Comparison of ENCODE assay signal across 1 cellular context in genomic region chr1:94142583-94142982, GRCh38.
TF ChIP-seq lines count a peak whose summit lies in the region.

No MANE protein-coding gene starts in this region.

TF ChIP-seq in H1, 55 proteins besides CTCF, POLR2A, EP300 and RAD21:
- TF ChIP-seq E2F6 (IDR thresholded peaks at IDR 0.05) (no peak), CTBP2 (IDR thresholded peaks at IDR 0.05; ENCODE audit: borderline replicate concordance, insufficient read depth, insufficient read length, low read length) (no peak), NANOG (IDR thresholded peaks at IDR 0.05; ENCODE audit: insufficient read depth, low read depth, low read length, poor library complexity, severe bottlenecking) (no peak), MAFK (IDR thresholded peaks at IDR 0.05; ENCODE audit: low read depth, low read length) (no peak), EGR1 (IDR thresholded peaks at IDR 0.05; ENCODE audit: borderline replicate concordance, low read depth, low read length) (no peak), CHD1 (IDR thresholded peaks at IDR 0.05; ENCODE audit: low read depth, low read length) (no peak), TEAD4 (IDR thresholded peaks at IDR 0.05; ENCODE audit: low read depth, low read length) (no peak), HDAC6 (IDR thresholded peaks at IDR 0.05; ENCODE audit: low read depth, low read length) (no peak), SIRT6 (IDR thresholded peaks at IDR 0.05; ENCODE audit: low read length) (no peak), YY1 (IDR thresholded peaks at IDR 0.05; ENCODE audit: low read depth, low read length) (no peak)
- TF ChIP-seq, protein P1, sequence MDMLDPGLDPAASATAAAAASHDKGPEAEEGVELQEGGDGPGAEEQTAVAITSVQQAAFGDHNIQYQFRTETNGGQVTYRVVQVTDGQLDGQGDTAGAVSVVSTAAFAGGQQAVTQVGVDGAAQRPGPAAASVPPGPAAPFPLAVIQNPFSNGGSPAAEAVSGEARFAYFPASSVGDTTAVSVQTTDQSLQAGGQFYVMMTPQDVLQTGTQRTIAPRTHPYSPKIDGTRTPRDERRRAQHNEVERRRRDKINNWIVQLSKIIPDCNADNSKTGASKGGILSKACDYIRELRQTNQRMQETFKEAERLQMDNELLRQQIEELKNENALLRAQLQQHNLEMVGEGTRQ (IDR thresholded peaks at IDR 0.05; ENCODE audit: low read length), result no peak
